ENCODE assay signal across 26 cellular contexts in genomic region chr9:126628146-126628545, GRCh38. TPM values are rescaled to one million over a fixed set of nuclear protein-coding genes. Genes with fewer than 3 reads are reported as not detected.
DNase-seq lines count a peak whose midpoint lies in the region; ATAC-seq, FAIRE-seq and TF ChIP-seq lines count a peak whose summit lies in the region.
"Had no signal": no experiment of that assay in that cellular context is flagged by ENCODE, and none has a peak within 500 bp of the region (broad histone marks: within the 10 kb centered on the region; RNA-seq: fewer than 3 reads in every experiment).

No MANE protein-coding gene starts in this region.

- H3K18ac ChIP-seq in H1 (ENCODE audit: extremely low read depth, low read length): no peak overlapping the region

- H3K9me3 ChIP-seq in H1 (ENCODE audit: insufficient read depth in 2 of 2, low read depth in 1 of 2, low read length in 1 of 2) (no peaks in the 10 kb centered on the region), neural progenitor cell (ENCODE audit: low read depth) (no peaks in the 10 kb centered on the region)
- H3K9me3 ChIP-seq: A549 had no signal

- POLR2A ChIA-PET in H1 (lab: Charles Lee; ENCODE audit: partially characterized antibody): interaction anchor here (1.0 kb wide), 1 partner anchor 12 kb away, joined by 3 read pairs; no protein-coding TSS in a partner anchor

- H3K36me3 ChIP-seq in H1 (ENCODE audit: control insufficient read depth in 2 of 4, insufficient read depth in 4 of 4, low read length in 3 of 4) (no peaks in the 10 kb centered on the region; a peak in 1 of 8 replicates), neural progenitor cell (no peaks in the 10 kb centered on the region)

- ATAC-seq in HG02885 (IDR thresholded peaks at IDR 0.05; ENCODE audit: poor library complexity, unreplicated experiment) (no peak), HG03159 (IDR thresholded peaks at IDR 0.05; ENCODE audit: unreplicated experiment) (no peak), GM19324 (IDR thresholded peaks at IDR 0.05; ENCODE audit: low FRiP score, unreplicated experiment) (no peak)
- ATAC-seq: A549, HCT116 had no signal

- H3K27ac ChIP-seq in H1 (ENCODE audit: low read depth, low read length): no peak overlapping the region
- H3K27ac ChIP-seq in neural progenitor cell: no peak overlapping the region
- H3K27ac ChIP-seq: A549, GM23248 had no signal

- H3K4me3 Mint-ChIP-seq in nephron: peak overlapping the region in 1 of 3 experiments; percentile 25
- H3K4me3 Mint-ChIP-seq in neural progenitor cell: peak overlapping the region; percentile 16
- H3K4me3 Mint-ChIP-seq: CD4-positive, alpha-beta memory T cell; H9; HFFc6 had no signal

- peak overlapping the region in 2 of 3 experiments; percentile 26 to 86 for H3K27ac Mint-ChIP-seq in nephron
- H3K27ac Mint-ChIP-seq in neural progenitor cell: no peak overlapping the region
- H3K27ac Mint-ChIP-seq: CD4-positive, alpha-beta memory T cell; H9; HFFc6 had no signal

- H2BK15ac ChIP-seq in H1 (ENCODE audit: low read length): no peak overlapping the region; the same call in 1 of the 2 replicates

- H2BK5ac ChIP-seq in H1 (ENCODE audit: low read depth, low read length): no peak overlapping the region

- no peak overlapping the region for H2BK120ac ChIP-seq in H1 (replicated peaks; ENCODE audit: low read depth, low read length)

- H3K23ac ChIP-seq in H1 (ENCODE audit: insufficient read length): no peak overlapping the region

- CTCF ChIA-PET in H1 (lab: Charles Lee; ENCODE audit: partially characterized antibody): interaction anchor here (1.1 to 20.9 kb wide), 9 partner anchors 11 to 75 kb away, joined by 3 to 323 read pairs (median 8); no protein-coding TSS in a partner anchor

- no peaks in the 10 kb centered on the region for H3K79me2 ChIP-seq in H1 (ENCODE audit: control insufficient read depth in 1 of 2, insufficient read depth in 2 of 2, low read length in 2 of 2)
- H3K79me2 ChIP-seq in neural progenitor cell (ENCODE audit: low read depth): no peaks in the 10 kb centered on the region

- no peak overlapping the region for H3K56ac ChIP-seq in H1 (replicated peaks; ENCODE audit: insufficient read length, low read depth, low read length)

- no peak overlapping the region for H3K14ac ChIP-seq in H1 (ENCODE audit: insufficient read length)

- H4K8ac ChIP-seq in H1 (ENCODE audit: extremely low read depth, insufficient read depth, low read length): 0 out of 2 replicates have a peak overlapping the region, but pooled peaks have one; percentile 18

- no peak overlapping the region for H3K4ac ChIP-seq in H1 (replicated peaks; ENCODE audit: insufficient read length, low read depth, low read length)

- peaks cover 63% of the 10 kb centered on the region for H3F3A ChIP-seq in neural progenitor cell (ENCODE audit: low read depth)

- no peaks in the 10 kb centered on the region for H3K79me1 ChIP-seq in H1 (ENCODE audit: low read depth, low read length)

- H2AK5ac ChIP-seq in H1 (ENCODE audit: low read depth, low read length): no peak overlapping the region

- no peak overlapping the region for H2BK20ac ChIP-seq in H1 (ENCODE audit: low read length)

- H4K20me1 ChIP-seq in H1 (replicated peaks in 1 of 2; ENCODE audit: control insufficient read depth in 1 of 2, insufficient read depth in 2 of 2, low read length in 2 of 2) (peaks cover 6 to 9% of the 10 kb centered on the region in 2 experiments), neural progenitor cell (ENCODE audit: low read depth) (peaks cover 96% of the 10 kb centered on the region)

- peaks cover 98% of the 10 kb centered on the region for H3K27me3 Mint-ChIP-seq in nephron (ENCODE audit: low read depth)
- peaks cover 39% of the 10 kb centered on the region for H3K27me3 Mint-ChIP-seq in neural progenitor cell (ENCODE audit: insufficient read depth, low read depth)

- no peak for FAIRE-seq in H1 (lab: Jason Lieb, UNC)
- FAIRE-seq: A549, GM12892, GM19239 had no signal

- H3K4me1 Mint-ChIP-seq in nephron: peaks cover 26% of the 10 kb centered on the region
- peaks cover 80% of the 10 kb centered on the region for H3K4me1 Mint-ChIP-seq in neural progenitor cell

- H2AFZ ChIP-seq in H1 (ENCODE audit: low read length): no peak overlapping the region
- no peak overlapping the region for H2AFZ ChIP-seq in neural progenitor cell (replicated peaks)
- H2AFZ ChIP-seq: GM23248 had no signal

- H3K9me3 Mint-ChIP-seq in nephron (no peaks in the 10 kb centered on the region), neural progenitor cell (no peaks in the 10 kb centered on the region)
- H3K9me3 Mint-ChIP-seq: H9, HFFc6 had no signal

- H3K4me3 ChIP-seq in HFF-Myc (replicated peaks; ENCODE audit: low read depth, low read length) (peak overlapping the region; percentile 11; the same call in 1 of the 2 replicates), H1 (ENCODE audit: extremely low read depth in 1 of 4, insufficient read depth in 2 of 4, low read depth in 3 of 4, low read length in 4 of 4) (no peak overlapping the region), neural progenitor cell (no peak overlapping the region)
- H3K4me3 ChIP-seq: A549, GM23248 had no signal

- no peak for TF ChIP-seq EP300 in H1 (IDR thresholded peaks at IDR 0.05; ENCODE audit: borderline replicate concordance in 1 of 2, low read depth in 2 of 2, low read length in 2 of 2)

- no peak overlapping the region for H4K91ac ChIP-seq in H1 (replicated peaks; ENCODE audit: insufficient read length, low read length)

- no peak for TF ChIP-seq RAD21 in H1 (IDR thresholded peaks at IDR 0.05 in 1 of 2, conservative IDR thresholded peaks at IDR 0.05 in 1 of 2; ENCODE audit: low read depth in 2 of 2, low read length in 2 of 2)

- H3K4me1 ChIP-seq in H1 (replicated peaks in 1 of 4; ENCODE audit: control insufficient read depth in 3 of 4, insufficient read depth in 4 of 4, low read length in 3 of 4): peaks cover 0 to 37% (median 22%) of the 10 kb centered on the region in 4 experiments; a peak in 6 of 7 replicates
- peaks cover 51% of the 10 kb centered on the region for H3K4me1 ChIP-seq in neural progenitor cell

- H3K4me2 ChIP-seq in H1 (ENCODE audit: insufficient read depth in 1 of 2, low read depth in 2 of 2, low read length in 2 of 2) (no peak overlapping the region), neural progenitor cell (no peak overlapping the region)
- H3K4me2 ChIP-seq: A549 had no signal

- WGBS in H1 (ENCODE audit: extremely low coverage in 1 of 2, insufficient coverage in 1 of 2, insufficient read length in 1 of 2, insufficient replicate concordance in 2 of 2, low coverage in 1 of 2, low lambda C conversion rate in 2 of 2, missing lambda C conversion rate in 1 of 2), 2 experiments: 81% methylated on average over 7 of the region's 7 CpGs; no CpG with 5 or more reads in 1 of the 2 experiments

- H3K27me3 ChIP-seq in H1 (replicated peaks in 1 of 4; ENCODE audit: control insufficient read depth in 3 of 4, extremely low read depth in 1 of 4, insufficient read depth in 3 of 4, low read length in 3 of 4) (peaks cover 67 to 100% (median 92%) of the 10 kb centered on the region in 4 experiments), neural progenitor cell (peaks cover 100% of the 10 kb centered on the region)

- H3K9ac ChIP-seq in H1 (replicated peaks in 1 of 4; ENCODE audit: extremely low read depth in 1 of 4, low read depth in 3 of 4, low read length in 3 of 4) (no peak overlapping the region), neural progenitor cell (no peak overlapping the region)
- H3K9ac ChIP-seq: GM23248 had no signal

- no peaks in the 10 kb centered on the region for H3K36me3 Mint-ChIP-seq in nephron (ENCODE audit: low read depth)
- no peaks in the 10 kb centered on the region for H3K36me3 Mint-ChIP-seq in neural progenitor cell
- H3K36me3 Mint-ChIP-seq: CD4-positive, alpha-beta memory T cell had no signal

- TF ChIP-seq POLR2A in H1 (IDR thresholded peaks at IDR 0.05; ENCODE audit: control extremely low read depth in 1 of 2, low read depth in 2 of 2, low read length in 2 of 2): no peak

- no peak overlapping the region for H4K5ac ChIP-seq in H1 (ENCODE audit: insufficient read length, low read depth, low read length)

- H3K23me2 ChIP-seq in H1 (ENCODE audit: low read depth, low read length): peaks cover 6% of the 10 kb centered on the region; the same call in 1 of the 2 replicates

- TF ChIP-seq CTCF in HFF-Myc (IDR thresholded peaks at IDR 0.05; ENCODE audit: low read depth, low read length, missing control alignments) (no peak), H1 (IDR thresholded peaks at IDR 0.05; ENCODE audit: control extremely low read depth in 1 of 3, insufficient read depth in 1 of 3, low read depth in 1 of 3, low read length in 3 of 3) (no peak), nephron (IDR thresholded peaks at IDR 0.05; ENCODE audit: unreplicated experiment in 3 of 3) (no peak), neural progenitor cell (IDR thresholded peaks at IDR 0.05) (no peak)

- DNase-seq in HFF-Myc (ENCODE audit: extremely low read depth, low read depth) (peak; percentile 12), H1 (ENCODE audit: low read depth in 1 of 2, low spot score in 2 of 2) (no peak), neural progenitor cell (ENCODE audit: low spot score) (no peak), GM03348 (ENCODE audit: low spot score) (no peak)
- DNase-seq: 8988T; ACHN; AML-193; C1 segment of cervical spinal cord; Calu3; CD4-positive, alpha-beta memory T cell; COR-L47; DMS53; DMS79 treated with DMSO at 0.1 percent for 48 hours; GF-D8; GM23248; H9; HFFc6 had no signal

- no peak overlapping the region for H2BK12ac ChIP-seq in H1 (ENCODE audit: low read depth, low read length)

TF ChIP-seq in H1, 55 proteins besides CTCF, POLR2A, EP300 and RAD21 (continues in another document):
- TF ChIP-seq SRF (IDR thresholded peaks at IDR 0.05; ENCODE audit: low read depth, low read length) (no peak), EZH2 (IDR thresholded peaks at IDR 0.05; ENCODE audit: low read depth, low read length, severe bottlenecking) (no peak), MAX (IDR thresholded peaks at IDR 0.05) (no peak), CTBP2 (IDR thresholded peaks at IDR 0.05; ENCODE audit: borderline replicate concordance, insufficient read depth, insufficient read length, low read length) (no peak), TCF12 (IDR thresholded peaks at IDR 0.05; ENCODE audit: low read depth, low read length) (no peak), TAF1 (IDR thresholded peaks at IDR 0.05; ENCODE audit: low read depth, low read length) (no peak)

RNA-seq across cellular contexts. Expression of gene LMX1B, which starts 14.4 kb away (rescaled TPM):
- total RNA-seq in H1 (2021; fragmentation: NEBNext Ultra II Directional; extraction: Animal tissue kit (Norgen Biotek cat#: 25700)): 0.37 and 0.52 TPM in 2 replicates
- polyA plus RNA-seq in H1 (2011; rRNA removed): 0.09 and 0.17 TPM in 2 replicates
- polyA plus RNA-seq in H1 (2011; cell fraction: cytosol; rRNA removed): 0.17 TPM
- polyA plus RNA-seq in H1 (2011; cell fraction: nucleus; rRNA removed): 0.24 TPM
- 0.17 to 0.24 TPM (median 0.20 TPM) in 4 replicates for polyA plus RNA-seq in H1 (2012, experiment 1 of 2)
- polyA plus RNA-seq in H1 (2012, experiment 2 of 2): 0.16 TPM
- polyA plus RNA-seq in H1 (2013, experiment 1 of 2): 0.18 TPM
- polyA plus RNA-seq in H1 (2013, experiment 2 of 2): 0.22 TPM
- polyA minus RNA-seq in H1 (2011; rRNA and poly(A)+ RNA removed): 0.07 and 0.16 TPM in 2 replicates
- 0.44 TPM for polyA minus RNA-seq in H1 (2011; cell fraction: cytosol; rRNA and poly(A)+ RNA removed)
- 0.10 TPM for polyA minus RNA-seq in H1 (2011; cell fraction: nucleus; rRNA and poly(A)+ RNA removed)
- total RNA-seq in neural progenitor cell (ENCODE audit: low replicate concordance): 0.19 and 0.50 TPM in 2 replicates
- total RNA-seq: Calu3; CD4-positive, alpha-beta memory T cell; GM23248; HFFc6 had no signal
- polyA plus RNA-seq: BJ; CD4-positive, alpha-beta memory T cell; GM23248 had no signal
